16 cellular contexts compared by ENCODE assay signal in the genomic region with DNA sequence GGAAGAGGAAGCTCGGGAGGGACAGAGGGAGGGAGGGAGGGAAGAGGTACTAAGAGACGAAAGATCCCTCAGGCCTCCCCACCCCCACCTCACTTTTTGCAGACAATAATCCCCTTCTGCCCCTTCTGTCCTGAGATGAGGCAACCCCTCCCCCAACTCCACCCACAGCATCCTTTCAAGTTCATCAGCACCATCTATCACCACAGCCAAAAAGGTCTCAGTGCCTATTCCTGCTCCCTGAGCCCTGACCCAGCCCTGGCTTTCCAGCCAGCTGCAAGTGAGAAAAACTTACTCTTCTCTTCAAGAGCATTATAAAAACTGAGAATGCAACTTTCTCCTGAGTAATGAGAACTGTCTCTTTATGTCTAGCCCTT.
DNase-seq lines count a peak whose midpoint lies in the region; ATAC-seq and TF ChIP-seq lines count a peak whose summit lies in the region.
"Had no signal": no experiment of that assay in that cellular context is flagged by ENCODE, and none has a peak within 500 bp of the region (broad histone marks: within the 10 kb centered on the region; RNA-seq: fewer than 3 reads in every experiment).

No MANE protein-coding gene starts in this region.

- H3K27ac ChIP-seq in iPS-20b (ENCODE audit: low read length), result no peak overlapping the region
- H3K27ac ChIP-seq: pancreas had no signal

- peaks cover 17% of the 10 kb centered on the region; the same call in 1 of the 2 replicates for H3K4me1 ChIP-seq in iPS-20b (ENCODE audit: insufficient read depth, low read length)
- H3K4me1 ChIP-seq: pancreas had no signal

- H3K9me3 Mint-ChIP-seq in activated CD4-positive, alpha-beta T cell treated with anti-CD3 and anti-CD28 coated beads, Interleukin-2, amount 10 ng/mL, durations not matched to agents 24 days and 14 days, result no peaks in the 10 kb centered on the region
- H3K9me3 Mint-ChIP-seq in WTC11 (peaks cover 5% of the 10 kb centered on the region; the same call in 1 of the 2 replicates), type B pancreatic cell (no peaks in the 10 kb centered on the region)
- H3K9me3 Mint-ChIP-seq: T-helper 1 cell treated with Interleukin-12 subunit alpha and Interleukin-12 subunit beta and Interleukin-4 antibody, amounts not matched to agents 30 μg/mL and 1 μg/mL, for 36 hours had no signal

- no peak for DNase-seq in activated CD4-positive, alpha-beta T cell treated with anti-CD3 and anti-CD28 coated beads, Interleukin-2, amount 10 ng/mL, durations not matched to agents 24 days and 14 days
- no peak for DNase-seq in activated CD4-positive, alpha-beta T cell treated with anti-CD3 and anti-CD28 coated beads, Interleukin-2, amount 50 U/mL, for 4 hours
- DNase-seq in WTC11 (ENCODE audit: low spot score) (no peak), type B pancreatic cell (ENCODE audit: extremely low spot score, unreplicated experiment) (no peak), GM19238 (ENCODE audit: insufficient read length, low spot score) (no peak)
- DNase-seq: activated CD4-positive, alpha-beta T cell treated with anti-CD3 and anti-CD28 coated beads for 1 hour; activated naive CD4-positive, alpha-beta T cell treated with anti-CD3 and anti-CD28 coated beads, Interleukin-2, amount 50 U/mL, for 16 hours; NCI-H1694 treated with DMSO at 0.1 percent for 48 hours; pancreas; stimulated activated naive CD4-positive, alpha-beta T cell treated with Interleukin-2 at 50 U/mL for 16 hours had no signal

- no peaks in the 10 kb centered on the region for H3K9me3 ChIP-seq in iPS-20b (ENCODE audit: insufficient read depth, low read depth, low read length)
- H3K9me3 ChIP-seq: pancreas had no signal

- H3K36me3 Mint-ChIP-seq in activated CD4-positive, alpha-beta T cell treated with anti-CD3 and anti-CD28 coated beads, Interleukin-2, amount 10 ng/mL, durations not matched to agents 24 days and 14 days (ENCODE audit: low read depth), result no peaks in the 10 kb centered on the region
- H3K36me3 Mint-ChIP-seq in WTC11, result no peaks in the 10 kb centered on the region
- no peaks in the 10 kb centered on the region for H3K36me3 Mint-ChIP-seq in type B pancreatic cell

- H3K9ac ChIP-seq in iPS-20b (ENCODE audit: low read depth, low read length), result peak overlapping the region; percentile 34; the same call in 1 of the 2 replicates

- peak overlapping the region; percentile 36; the same call in 1 of the 2 replicates for H3K4me3 ChIP-seq in iPS-20b (ENCODE audit: low read length)
- H3K4me3 ChIP-seq: pancreas, skin epidermis had no signal

- peaks cover 2% of the 10 kb centered on the region for H3K27me3 Mint-ChIP-seq in activated CD4-positive, alpha-beta T cell treated with anti-CD3 and anti-CD28 coated beads, Interleukin-2, amount 10 ng/mL, durations not matched to agents 24 days and 14 days
- H3K27me3 Mint-ChIP-seq in WTC11 (ENCODE audit: low read depth) (no peaks in the 10 kb centered on the region), type B pancreatic cell (peaks cover 10% of the 10 kb centered on the region)

- POLR2A ChIA-PET in WTC11 (lab: Charles Lee), result no interaction called here

- H3K27ac Mint-ChIP-seq in activated CD4-positive, alpha-beta T cell treated with anti-CD3 and anti-CD28 coated beads, Interleukin-2, amount 10 ng/mL, durations not matched to agents 24 days and 14 days, result no peak overlapping the region
- peak overlapping the region; percentile 63 for H3K27ac Mint-ChIP-seq in WTC11
- H3K27ac Mint-ChIP-seq in type B pancreatic cell, result peak overlapping the region; percentile 80

- ATAC-seq in WTC11, result no peak; the same call in 1 of the 2 replicates
- no peak for ATAC-seq in esophagus mucosa
- ATAC-seq in GM21526 (IDR thresholded peaks at IDR 0.05; ENCODE audit: low FRiP score, unreplicated experiment), result no peak

- no peak for TF ChIP-seq CTCF in WTC11 (IDR thresholded peaks at IDR 0.05)
- TF ChIP-seq CTCF in type B pancreatic cell (conservative IDR thresholded peaks at IDR 0.05), result no peak

- peak overlapping the region; percentile 24 for H3K4me3 Mint-ChIP-seq in activated CD4-positive, alpha-beta T cell treated with anti-CD3 and anti-CD28 coated beads, Interleukin-2, amount 10 ng/mL, durations not matched to agents 24 days and 14 days
- H3K4me3 Mint-ChIP-seq in WTC11 (no peak overlapping the region), type B pancreatic cell (peak overlapping the region; percentile 62)

- no peaks in the 10 kb centered on the region for H3K27me3 ChIP-seq in iPS-20b (ENCODE audit: insufficient read depth, low read length)
- H3K27me3 ChIP-seq: gastroesophageal sphincter, pancreas had no signal

- intact Hi-C loops in activated CD4-positive, alpha-beta T cell treated with anti-CD3 and anti-CD28 coated beads, Interleukin-2, amount 10 ng/mL, durations not matched to agents 24 days and 14 days (cut with micrococcal nuclease), result no loop called here

- CTCF ChIA-PET in WTC11 (lab: Charles Lee), result interaction anchor here (0.9 to 1.3 kb wide), 5 partner anchors 15 to 392 kb away, joined by 3 to 5 read pairs (median 3); no protein-coding TSS in a partner anchor

- H3K36me3 ChIP-seq in iPS-20b (ENCODE audit: insufficient read depth, low read depth, low read length), result no peaks in the 10 kb centered on the region
- H3K36me3 ChIP-seq: gastroesophageal sphincter, pancreas had no signal

- H3K4me1 Mint-ChIP-seq in activated CD4-positive, alpha-beta T cell treated with anti-CD3 and anti-CD28 coated beads, Interleukin-2, amount 10 ng/mL, durations not matched to agents 24 days and 14 days, result peaks cover 15% of the 10 kb centered on the region
- H3K4me1 Mint-ChIP-seq in WTC11, result peaks cover 38% of the 10 kb centered on the region
- H3K4me1 Mint-ChIP-seq in type B pancreatic cell (ENCODE audit: unreplicated experiment), result peaks cover 60% of the 10 kb centered on the region

TF ChIP-seq in WTC11, 78 proteins besides CTCF, POLR2A, EP300 and RAD21:
- TF ChIP-seq ZNF671 (CRISPR knock-in tag; IDR thresholded peaks at IDR 0.05) (no peak), PRDM15 (CRISPR knock-in tag; IDR thresholded peaks at IDR 0.05) (peak; percentile 79), GRHL2 (CRISPR knock-in tag; IDR thresholded peaks at IDR 0.05; ENCODE audit: insufficient replicate concordance, severe bottlenecking) (no peak)
TF ChIP-seq in WTC11: peak in this region for 1.
